20 cellular contexts compared by ENCODE assay signal in the genomic region with DNA sequence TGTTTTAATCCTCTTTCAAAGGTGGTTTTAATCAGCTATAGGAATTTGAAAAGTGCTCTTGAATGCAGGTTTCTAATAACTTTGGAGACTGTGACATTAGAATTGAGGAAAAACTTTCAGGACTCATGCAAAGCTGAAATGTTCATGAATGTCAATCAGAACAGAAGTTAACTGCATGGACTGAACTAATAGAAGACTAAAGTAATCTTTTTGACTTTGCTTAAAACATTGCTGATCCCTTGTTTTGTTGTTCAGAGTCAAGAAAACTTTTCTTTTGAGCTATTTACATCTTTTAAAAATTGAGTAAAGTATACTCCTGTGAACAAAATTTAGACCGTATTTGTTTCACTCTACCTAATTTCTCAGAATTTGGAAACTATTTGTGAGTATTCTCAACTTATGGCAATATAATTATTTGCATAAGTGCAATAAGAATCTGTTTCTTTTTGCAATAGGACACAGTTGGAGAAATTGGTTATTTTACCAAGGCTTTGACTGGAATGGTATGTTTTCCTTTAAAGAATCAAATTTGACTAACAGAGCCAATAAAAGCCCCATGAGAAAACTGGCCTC. TPM values are rescaled to one million over a fixed set of nuclear protein-coding genes. Genes with fewer than 3 reads are reported as not detected.
DNase-seq lines count a peak whose midpoint lies in the region; ATAC-seq, FAIRE-seq and TF ChIP-seq lines count a peak whose summit lies in the region.
"Had no signal": no experiment of that assay in that cellular context is flagged by ENCODE, and none has a peak within 500 bp of the region (broad histone marks: within the 10 kb centered on the region; RNA-seq: fewer than 3 reads in every experiment).

No MANE protein-coding gene starts in this region.

- ATAC-seq in GM12878 (no peak), thoracic aorta (ENCODE audit: insufficient number of reproducible peaks, low FRiP score, low read depth) (no peak), HG03442 (IDR thresholded peaks at IDR 0.05; ENCODE audit: unreplicated experiment) (no peak), GM18867 (IDR thresholded peaks at IDR 0.05; ENCODE audit: unreplicated experiment) (no peak)
- ATAC-seq: A549, HCT116 had no signal

- H3K9me3 ChIP-seq in HEK293 (ENCODE audit: control insufficient read depth, insufficient read depth, low read depth, low read length): no peaks in the 10 kb centered on the region
- H3K9me3 ChIP-seq in OCI-LY7 (ENCODE audit: low read length): peaks cover 19% of the 10 kb centered on the region
- peaks cover 7% of the 10 kb centered on the region; the same call in 2 of the 3 replicates for H3K9me3 ChIP-seq in GM12878 (replicated peaks; ENCODE audit: control insufficient read depth, insufficient read depth, low read length)
- H3K9me3 ChIP-seq in thoracic aorta: no peaks in the 10 kb centered on the region
- H3K9me3 ChIP-seq: A549, BE2C had no signal

- no peaks in the 10 kb centered on the region for H3K27me3 ChIP-seq in GM12878 (replicated peaks in 1 of 2; ENCODE audit: control insufficient read depth in 2 of 2, insufficient read depth in 2 of 2, low read length in 1 of 2)
- no peaks in the 10 kb centered on the region for H3K27me3 ChIP-seq in thoracic aorta (replicated peaks; ENCODE audit: insufficient read depth)
- H3K27me3 ChIP-seq: BE2C had no signal

- no peak overlapping the region for H3K27ac ChIP-seq in HEK293 (ENCODE audit: extremely low read depth, low read depth, low read length)
- no peak overlapping the region for H3K27ac ChIP-seq in OCI-LY7 (ENCODE audit: low read depth, low read length, poor library complexity, severe bottlenecking)
- H3K27ac ChIP-seq in GM12878 (ENCODE audit: control insufficient read depth, insufficient read depth): no peak overlapping the region
- peak overlapping the region; percentile 37 to 67 for H3K27ac ChIP-seq in thoracic aorta
- H3K27ac ChIP-seq: A549, C4-2B had no signal

- TF ChIP-seq EP300 in GM12878 (IDR thresholded peaks at IDR 0.05; ENCODE audit: borderline replicate concordance in 1 of 2, control insufficient read depth in 1 of 2, low read depth in 2 of 2, low read length in 2 of 2): no peak

- H3K4me2 ChIP-seq in OCI-LY7 (ENCODE audit: low read length) (no peak overlapping the region), GM12878 (ENCODE audit: control insufficient read depth, insufficient read depth) (no peak overlapping the region)
- H3K4me2 ChIP-seq: A549 had no signal

- H3K36me3 ChIP-seq in HEK293 (ENCODE audit: control insufficient read depth in 2 of 2, insufficient read depth in 1 of 2, low read length in 2 of 2): peaks cover 0 to 6% of the 10 kb centered on the region in 2 experiments; a peak in 1 of 3 replicates
- H3K36me3 ChIP-seq in OCI-LY7 (ENCODE audit: insufficient read depth, low read length): peaks cover 70% of the 10 kb centered on the region
- H3K36me3 ChIP-seq in GM12878 (ENCODE audit: control insufficient read depth in 2 of 2, insufficient read depth in 2 of 2, low read length in 1 of 2): peaks cover 0 to 7% of the 10 kb centered on the region in 2 experiments
- H3K36me3 ChIP-seq in thoracic aorta: no peaks in the 10 kb centered on the region
- H3K36me3 ChIP-seq: BE2C had no signal

- H3K9ac ChIP-seq in GM12878 (ENCODE audit: control insufficient read depth, insufficient read depth, low read length): no peak overlapping the region

- no peaks in the 10 kb centered on the region for H3K9me2 ChIP-seq in OCI-LY7 (ENCODE audit: insufficient read depth, low read length)

- BruUV-seq in OCI-LY7 (replicated peaks; lab: Mats Ljungman, UMichigan): TSS peak; percentile 24
- no TSS peak for BruUV-seq in GM12878 (replicated peaks; lab: Mats Ljungman, UMichigan)

- H3K79me2 ChIP-seq in OCI-LY7 (ENCODE audit: insufficient read depth, low read depth, low read length): peaks cover 20% of the 10 kb centered on the region; the same call in 1 of the 2 replicates
- peaks cover 5% of the 10 kb centered on the region for H3K79me2 ChIP-seq in GM12878 (ENCODE audit: control insufficient read depth, insufficient read depth, low read length)

- no peaks in the 10 kb centered on the region for H4K20me1 ChIP-seq in OCI-LY7 (ENCODE audit: insufficient read depth, low read length)
- no peaks in the 10 kb centered on the region for H4K20me1 ChIP-seq in GM12878 (ENCODE audit: control insufficient read depth, insufficient read depth)

- RAD21 ChIA-PET in GM12878 (lab: Charles Lee; ENCODE audit: unreplicated experiment): interaction anchor here (0.6 kb wide), 1 partner anchor 20 kb away, joined by 3 read pairs; no protein-coding TSS in a partner anchor

- intact Hi-C loops in OCI-LY7 (cut with micrococcal nuclease; ENCODE audit: unreplicated experiment): no loop called here
- intact Hi-C loops in GM12878 (cut with micrococcal nuclease; ENCODE audit: unreplicated experiment): no loop called here

- CTCF ChIA-PET in HEK293 (lab: Yijun Ruan, JAX) (interaction anchor here (0.7 kb wide), 1 partner anchor 32 kb away, joined by 4 read pairs; no protein-coding TSS in a partner anchor), OCI-LY7 (lab: Charles Lee; ENCODE audit: unreplicated experiment) (no interaction called here), GM12878 (lab: Yijun Ruan, JAX) (interaction anchor here (0.5 to 1.9 kb wide), 4 partner anchors 10 to 264 kb away, joined by 3 to 9 read pairs (median 6); no protein-coding TSS in a partner anchor)

- SMC1A ChIA-PET in GM12878 (lab: Charles Lee; ENCODE audit: uncharacterized antibody, unreplicated experiment): interaction anchor here (1.3 to 1.7 kb wide), 3 partner anchors 11 to 26 kb away, joined by 3 to 8 read pairs (median 7); no protein-coding TSS in a partner anchor

- in situ Hi-C loops in GM12878 (cut with MboI): no loop called here

- H3K4me3 ChIP-seq in HEK293 (ENCODE audit: low read depth, low read length) (no peak overlapping the region), OCI-LY7 (ENCODE audit: low read depth, low read length, poor library complexity, severe bottlenecking) (no peak overlapping the region), GM12878 (no peak overlapping the region), thoracic aorta (no peak overlapping the region)
- H3K4me3 ChIP-seq: A549 had no signal

- H2AFZ ChIP-seq in OCI-LY7 (ENCODE audit: low read length) (no peak overlapping the region), GM12878 (ENCODE audit: control insufficient read depth, low read depth, low read length) (no peak overlapping the region)

- peak; percentile 18 for FAIRE-seq in GM12878 (lab: Jason Lieb, UNC)
- FAIRE-seq: A549, D721Med, G401.6, GM12892, H54 had no signal

- 97% methylated on average over 1 of the region's 1 CpG for WGBS in GM12878 (ENCODE audit: insufficient coverage, insufficient replicate concordance, low lambda C conversion rate, missing lambda C conversion rate)

- POLR2A ChIA-PET in HEK293 (lab: Yijun Ruan, JAX) (no interaction called here), OCI-LY7 (lab: Charles Lee) (interaction anchor here (0.6 to 0.9 kb wide), 2 partner anchors 17 to 27 kb away, joined by 3 read pairs; no protein-coding TSS in a partner anchor), GM12878 (lab: Charles Lee) (no interaction called here)

- DNase-seq in OCI-LY7 (ENCODE audit: low spot score) (peak; percentile 44), GM12878 (ENCODE audit: low read depth, low spot score) (no peak), thoracic aorta (ENCODE audit: low spot score) (no peak)
- no peak for DNase-seq in activated CD4-positive, alpha-beta T cell treated with anti-CD3 and anti-CD28 coated beads, Interleukin-2, amount 50 U/mL, for 4 hours
- DNase-seq: BE2C; CD4-positive, alpha-beta memory T cell; DMS79 treated with DMSO at 0.1 percent for 48 hours; EL; IMR-90; KBM-7 had no signal

- no peak for TF ChIP-seq POLR2A in GM12878 (IDR thresholded peaks at IDR 0.05; ENCODE audit: low read depth, low read length)

- TF ChIP-seq RAD21 in GM12878 (IDR thresholded peaks at IDR 0.05; ENCODE audit: insufficient read depth, low read depth, low read length): no peak

- H3K4me1 ChIP-seq in HEK293 (ENCODE audit: control insufficient read depth, insufficient read depth, low read length) (no peaks in the 10 kb centered on the region), OCI-LY7 (ENCODE audit: insufficient read depth, low read length, poor library complexity, severe bottlenecking) (peaks cover 15% of the 10 kb centered on the region), GM12878 (ENCODE audit: control insufficient read depth, insufficient read depth, low read length) (peaks cover 13% of the 10 kb centered on the region), thoracic aorta (ENCODE audit: control insufficient read depth in 1 of 2, low read depth in 2 of 2) (peaks cover 10 to 35% of the 10 kb centered on the region in 2 donors)
- H3K4me1 ChIP-seq: A549, BE2C had no signal

- TF ChIP-seq CTCF in HEK293 (tag by site-specific recombination; IDR thresholded peaks at IDR 0.05): no peak
- no peak for TF ChIP-seq CTCF in OCI-LY7 (conservative IDR thresholded peaks at IDR 0.05; ENCODE audit: low read length)
- no peak for TF ChIP-seq CTCF in GM12878 (IDR thresholded peaks at IDR 0.05 in 2 of 3, conservative IDR thresholded peaks at IDR 0.05 in 1 of 3; ENCODE audit: control insufficient read depth in 2 of 3, extremely low read depth in 1 of 3, insufficient read depth in 1 of 3, low read depth in 3 of 3, low read length in 3 of 3)
- no peak for TF ChIP-seq CTCF in thoracic aorta (IDR thresholded peaks at IDR 0.05)

RNA-seq across cellular contexts. Expression of gene INPP5B, which starts 41.1 kb away (rescaled TPM):
- total RNA-seq in OCI-LY7 (2014; rRNA removed; shearing (Covaris generic)): 47.8 and 49.7 TPM in 2 replicates
- total RNA-seq in OCI-LY7 (2022) (63.0 and 72.9 TPM in 2 replicates), GM12878 (2014; rRNA removed) (38.5 and 46.2 TPM in 2 replicates), GM12878 (2014; rRNA removed; fragmentation: Illumina TruSeq; extraction: Trizol) (28.8 and 28.9 TPM in 2 replicates), GM12878 (2021) (32.0 and 32.6 TPM in 2 replicates), thoracic aorta (10 to 100 TPM; 44.2 to 44.5 TPM)
- total RNA-seq in GM12878 (2013; cell fraction: nucleolus; rRNA removed): 129 and 133 TPM in 2 replicates
- 16.3 TPM for polyA plus RNA-seq in GM12878 (2011; ENCODE audit: low read depth)
- polyA plus RNA-seq in GM12878 (2011; rRNA removed) (45.0 and 54.4 TPM in 2 replicates), GM12878 (2014; fragmentation: Illumina TruSeq; extraction: Trizol) (25.0 and 27.1 TPM in 2 replicates), GM12878 (2014; fragmentation: Nextera tagmentation; extraction: Ambion mirVana) (10 to 100 TPM; 10.9 to 14.6 TPM), GM12878 (2014; rRNA removed) (27.8 and 29.7 TPM in 2 replicates), GM12878 (2016; fragmentation: Nextera tagmentation; extraction: Ambion mirVana) (10 to 100 TPM; 18.3 to 22.2 TPM)
- 43.4 and 43.6 TPM in 2 replicates for polyA plus RNA-seq in GM12878 (2011; cell fraction: cytosol; rRNA removed)
- polyA plus RNA-seq in GM12878 (2011; cell fraction: nucleus; rRNA removed): 73.7 and 81.6 TPM in 2 replicates
- 17.4 and 21.7 TPM in 2 replicates for polyA plus RNA-seq in GM12878 (2012)
- 50.5 and 57.4 TPM in 2 replicates for polyA minus RNA-seq in GM12878 (2011; rRNA and poly(A)+ RNA removed)
- polyA minus RNA-seq in GM12878 (2011; cell fraction: cytosol; rRNA and poly(A)+ RNA removed): 16.6 and 20.0 TPM in 2 replicates
- 32.5 and 63.1 TPM in 2 replicates for polyA minus RNA-seq in GM12878 (2011; cell fraction: nucleus; rRNA and poly(A)+ RNA removed)

RNA-seq across cellular contexts. Expression of gene MTF1, which starts 46.3 kb away (rescaled TPM):
- 1.6 and 1.8 TPM in 2 replicates for total RNA-seq in OCI-LY7 (2014; rRNA removed; shearing (Covaris generic))
- total RNA-seq in OCI-LY7 (2022) (12.7 and 16.5 TPM in 2 replicates), GM12878 (2014; rRNA removed) (2.0 and 2.2 TPM in 2 replicates), GM12878 (2014; rRNA removed; fragmentation: Illumina TruSeq; extraction: Trizol) (6.3 and 6.6 TPM in 2 replicates), GM12878 (2021) (19.2 and 20.4 TPM in 2 replicates), thoracic aorta (1 to 10 TPM; 4.5 to 9.3 TPM)
- 6.5 and 6.9 TPM in 2 replicates for total RNA-seq in GM12878 (2013; cell fraction: nucleolus; rRNA removed)
- 4.0 TPM for polyA plus RNA-seq in GM12878 (2011; ENCODE audit: low read depth)
- polyA plus RNA-seq in GM12878 (2011; rRNA removed) (6.7 and 6.8 TPM in 2 replicates), GM12878 (2014; fragmentation: Illumina TruSeq; extraction: Trizol) (9.4 and 11.8 TPM in 2 replicates), GM12878 (2014; fragmentation: Nextera tagmentation; extraction: Ambion mirVana) (1 to 10 TPM; 2.8 to 4.4 TPM), GM12878 (2014; rRNA removed) (5.5 and 5.6 TPM in 2 replicates), GM12878 (2016; fragmentation: Nextera tagmentation; extraction: Ambion mirVana) (10 to 100 TPM; 13.7 to 14.7 TPM)
- polyA plus RNA-seq in GM12878 (2011; cell fraction: cytosol; rRNA removed): 5.3 and 5.9 TPM in 2 replicates
- polyA plus RNA-seq in GM12878 (2011; cell fraction: nucleus; rRNA removed): 5.1 and 14.7 TPM in 2 replicates
- polyA plus RNA-seq in GM12878 (2012): 4.0 and 8.6 TPM in 2 replicates
- 10.7 and 28.2 TPM in 2 replicates for polyA minus RNA-seq in GM12878 (2011; rRNA and poly(A)+ RNA removed)
- 2.7 and 4.2 TPM in 2 replicates for polyA minus RNA-seq in GM12878 (2011; cell fraction: cytosol; rRNA and poly(A)+ RNA removed)
- 2.8 and 5.0 TPM in 2 replicates for polyA minus RNA-seq in GM12878 (2011; cell fraction: nucleus; rRNA and poly(A)+ RNA removed)

Comparison
In these comparisons a context has a peak if more than half of its experiments do, and no peak if none do; other contexts are left out.
1. H3K27ac ChIP-seq: peak in thoracic aorta (2 of 2); none in HEK293 (single experiment), OCI-LY7 (single experiment) and GM12878 (single experiment).